Comparison of ENCODE assay signal across 8 cellular contexts in genomic region chr19:42776750-42777612, GRCh38. TPM values are rescaled to one million over a fixed set of nuclear protein-coding genes. Genes with fewer than 3 reads are reported as not detected.
DNase-seq lines count a peak whose midpoint lies in the region; ATAC-seq and TF ChIP-seq lines count a peak whose summit lies in the region.
"Not testable (repeated sequence)": the region's sequence is repeated elsewhere in the genome, so short reads cannot be mapped to it uniquely, and the experiment has no call there.

No MANE protein-coding gene starts in this region.

- TF ChIP-seq POLR2A in spleen (IDR thresholded peaks at IDR 0.05): not testable (repeated sequence)

- H3K36me3 ChIP-seq in A673 (ENCODE audit: insufficient read depth, low read length, poor library complexity, severe bottlenecking); spleen: not testable (repeated sequence)

- DNase-seq in A673 (ENCODE audit: low spot score) (peak; percentile 51), NCI-H1092 treated with DMSO at 0.1 percent for 48 hours (lab: John Stamatoyannopoulos, UW) (peak; percentile 32), RPMI8226 (peak; percentile 57), activated T-cell treated with anti-CD3 and anti-CD28 coated beads for 4 hours (peak; percentile 12), left lobe of liver (ENCODE audit: low spot score) (peak; percentile 67)
- DNase-seq in effector memory CD8-positive, alpha-beta T cell: peak; percentile 3 to 11 (median 5)
- DNase-seq in spleen: not testable (repeated sequence)

- POLR2A ChIA-PET in A673 (lab: Charles Lee; ENCODE audit: low non-redundant PET): not testable (repeated sequence)

- intact Hi-C loops in A673 (cut with micrococcal nuclease; ENCODE audit: unreplicated experiment); spleen (cut with DNase I; ENCODE audit: low total_unique reads): not testable (repeated sequence)

- H3K27ac Mint-ChIP-seq in effector memory CD8-positive, alpha-beta T cell: not testable (repeated sequence)

- not testable (repeated sequence) for H3K4me3 ChIP-seq in A673 (ENCODE audit: low read depth, low read length, poor library complexity, severe bottlenecking); spleen

- H3K4me1 ChIP-seq in A673 (ENCODE audit: insufficient read depth, low read length, poor library complexity, severe bottlenecking); spleen: not testable (repeated sequence)

- H3K27ac ChIP-seq in A673 (ENCODE audit: low read depth, low read length, poor library complexity, severe bottlenecking); spleen: not testable (repeated sequence)

- not testable (repeated sequence) for H3K36me3 Mint-ChIP-seq in effector memory CD8-positive, alpha-beta T cell (ENCODE audit: insufficient read depth)

- not testable (repeated sequence) for H3K9me3 ChIP-seq in A673 (ENCODE audit: low read depth, low read length, poor library complexity, severe bottlenecking); spleen

- TF ChIP-seq CTCF in A673 (conservative IDR thresholded peaks at IDR 0.05; ENCODE audit: low read depth, low read length) (peak; percentile 73), GM12872 (IDR thresholded peaks at IDR 0.05; ENCODE audit: insufficient read depth, low read depth, low read length) (peak; percentile 90), spleen (IDR thresholded peaks at IDR 0.05 in 8 of 11, conservative IDR thresholded peaks at IDR 0.05 in 3 of 11) (peak in 10 of 11 experiments; percentile 7 to 74 (median 61))

- H3K27me3 Mint-ChIP-seq in effector memory CD8-positive, alpha-beta T cell: peaks cover 67 to 75% of the 10 kb centered on the region in 2 donors

- not testable (repeated sequence) for ATAC-seq in effector memory CD8-positive, alpha-beta T cell (replicated peaks); left lobe of liver

- CTCF ChIA-PET in A673 (lab: Charles Lee): not testable (repeated sequence)

- H3K27me3 ChIP-seq in A673 (replicated peaks; ENCODE audit: insufficient read depth, low read depth, low read length, poor library complexity): not testable (repeated sequence)
- H3K27me3 ChIP-seq in spleen (replicated peaks in 1 of 7): peaks cover 0 to 52% (median 0%) of the 10 kb centered on the region in 7 donors

- WGBS in spleen, 5 donors: 32 to 41% (median 34%) methylated on average over 12 of the region's 12 CpGs

- not testable (repeated sequence) for H3K4me3 Mint-ChIP-seq in effector memory CD8-positive, alpha-beta T cell

- H3K9me3 Mint-ChIP-seq in effector memory CD8-positive, alpha-beta T cell: not testable (repeated sequence)

- BruUV-seq in A673 (replicated peaks; lab: Mats Ljungman, UMichigan): not testable (repeated sequence)

- H3K4me1 Mint-ChIP-seq in effector memory CD8-positive, alpha-beta T cell (ENCODE audit: low read depth in 2 of 2): not testable (repeated sequence)

RNA-seq across cellular contexts. Expression of gene PSG8, which starts 11.5 kb away (rescaled TPM):
- total RNA-seq in A673 (2021): not detected in 2 replicates
- total RNA-seq in left lobe of liver: not detected
- total RNA-seq in spleen: not detected
- not detected for polyA plus RNA-seq in spleen

RNA-seq across cellular contexts. Expression of gene PSG3, which starts 36.7 kb away (rescaled TPM):
- total RNA-seq in A673 (2021) (not detected in 2 replicates), left lobe of liver (not detected), spleen (not detected)
- not detected for polyA plus RNA-seq in spleen
